Comparison of ENCODE assay signal across 14 cellular contexts in genomic region chr13:73520566-73521290, GRCh38.
DNase-seq lines count a peak whose midpoint lies in the region; ATAC-seq lines count a peak whose summit lies in the region.
"Had no signal": no experiment of that assay in that cellular context is flagged by ENCODE, and none has a peak within 500 bp of the region (broad histone marks: within the 10 kb centered on the region; RNA-seq: fewer than 3 reads in every experiment).

No MANE protein-coding gene starts in this region.

- H3K9me3 ChIP-seq in effector memory CD4-positive, alpha-beta T cell (ENCODE audit: control insufficient read depth, low read length): no peaks in the 10 kb centered on the region
- H3K9me3 ChIP-seq: breast epithelium had no signal

- H3K27ac ChIP-seq in effector memory CD4-positive, alpha-beta T cell (ENCODE audit: insufficient read depth, low read length, poor library complexity, severe bottlenecking): no peak overlapping the region
- H3K27ac ChIP-seq: breast epithelium, PC-9 had no signal

- H3K4me3 Mint-ChIP-seq in activated T-cell treated with anti-CD3 and anti-CD28 coated beads, Interleukin-2, amount 50 U/mL, for 24 hours: peak overlapping the region; percentile 61
- peak overlapping the region; percentile 57 for H3K4me3 Mint-ChIP-seq in T-helper 2 cell treated with Interferon-gamma antibody and Interleukin-4, amounts not matched to agents 5 μg/mL and 100 μg/mL, for 36 hours
- peak overlapping the region; percentile 59 for H3K4me3 Mint-ChIP-seq in stimulated activated naive CD8-positive, alpha-beta T cell treated with anti-CD3 and anti-CD28 coated beads, Interleukin-15, Interleukin-2, amounts not matched to agents 100 ng/mL and 50 ng/mL, for 24 hours

- H3K4me3 ChIP-seq in effector memory CD4-positive, alpha-beta T cell (ENCODE audit: insufficient read depth, low read depth, low read length, poor library complexity, severe bottlenecking): peak overlapping the region; percentile 39
- H3K4me3 ChIP-seq: breast epithelium, PC-9 had no signal

- no peak for DNase-seq in activated T-cell treated with anti-CD3 and anti-CD28 coated beads, Interleukin-2, amount 50 U/mL, for 24 hours
- DNase-seq in activated T-cell treated with anti-CD3 and anti-CD28 coated beads for 4 hours (no peak), C1 segment of cervical spinal cord (lab: John Stamatoyannopoulos, UW) (no peak), RPMI8226 (no peak)
- DNase-seq in T-helper 2 cell treated with Interferon-gamma antibody and Interleukin-4, amounts not matched to agents 5 μg/mL and 100 μg/mL, for 36 hours (ENCODE audit: low spot score): no peak
- DNase-seq in effector memory CD4-positive, alpha-beta T cell: no peak
- DNase-seq: activated gamma-delta T cell, hippocampal formation, NCI-H1436 treated with DMSO at 0.1 percent for 48 hours, NCI-H510A, PC-9 had no signal

- no peaks in the 10 kb centered on the region for H3K36me3 ChIP-seq in effector memory CD4-positive, alpha-beta T cell (ENCODE audit: control insufficient read depth, insufficient read depth, low read length)
- H3K36me3 ChIP-seq: breast epithelium had no signal

- H3K36me3 Mint-ChIP-seq in activated T-cell treated with anti-CD3 and anti-CD28 coated beads, Interleukin-2, amount 50 U/mL, for 24 hours (ENCODE audit: low read depth): no peaks in the 10 kb centered on the region
- no peaks in the 10 kb centered on the region for H3K36me3 Mint-ChIP-seq in T-helper 2 cell treated with Interferon-gamma antibody and Interleukin-4, amounts not matched to agents 5 μg/mL and 100 μg/mL, for 36 hours (ENCODE audit: low read depth)
- no peaks in the 10 kb centered on the region for H3K36me3 Mint-ChIP-seq in stimulated activated naive CD8-positive, alpha-beta T cell treated with anti-CD3 and anti-CD28 coated beads, Interleukin-15, Interleukin-2, amounts not matched to agents 100 ng/mL and 50 ng/mL, for 24 hours (ENCODE audit: low read depth)

- H3K27me3 Mint-ChIP-seq in activated T-cell treated with anti-CD3 and anti-CD28 coated beads, Interleukin-2, amount 50 U/mL, for 24 hours: no peaks in the 10 kb centered on the region
- peaks cover 3% of the 10 kb centered on the region for H3K27me3 Mint-ChIP-seq in T-helper 2 cell treated with Interferon-gamma antibody and Interleukin-4, amounts not matched to agents 5 μg/mL and 100 μg/mL, for 36 hours (ENCODE audit: low read depth)
- H3K27me3 Mint-ChIP-seq in stimulated activated naive CD8-positive, alpha-beta T cell treated with anti-CD3 and anti-CD28 coated beads, Interleukin-15, Interleukin-2, amounts not matched to agents 100 ng/mL and 50 ng/mL, for 24 hours: no peaks in the 10 kb centered on the region

- H3K4me1 Mint-ChIP-seq in activated T-cell treated with anti-CD3 and anti-CD28 coated beads, Interleukin-2, amount 50 U/mL, for 24 hours (ENCODE audit: low read depth): peaks cover 20% of the 10 kb centered on the region
- peaks cover 14% of the 10 kb centered on the region for H3K4me1 Mint-ChIP-seq in T-helper 2 cell treated with Interferon-gamma antibody and Interleukin-4, amounts not matched to agents 5 μg/mL and 100 μg/mL, for 36 hours (ENCODE audit: low read depth)
- peaks cover 20% of the 10 kb centered on the region for H3K4me1 Mint-ChIP-seq in stimulated activated naive CD8-positive, alpha-beta T cell treated with anti-CD3 and anti-CD28 coated beads, Interleukin-15, Interleukin-2, amounts not matched to agents 100 ng/mL and 50 ng/mL, for 24 hours (ENCODE audit: low read depth)

- peak overlapping the region; percentile 86 for H3K27ac Mint-ChIP-seq in activated T-cell treated with anti-CD3 and anti-CD28 coated beads, Interleukin-2, amount 50 U/mL, for 24 hours
- peak overlapping the region; percentile 69 for H3K27ac Mint-ChIP-seq in T-helper 2 cell treated with Interferon-gamma antibody and Interleukin-4, amounts not matched to agents 5 μg/mL and 100 μg/mL, for 36 hours
- H3K27ac Mint-ChIP-seq in stimulated activated naive CD8-positive, alpha-beta T cell treated with anti-CD3 and anti-CD28 coated beads, Interleukin-15, Interleukin-2, amounts not matched to agents 100 ng/mL and 50 ng/mL, for 24 hours: peak overlapping the region; percentile 80

- no peaks in the 10 kb centered on the region for H3K9me3 Mint-ChIP-seq in activated T-cell treated with anti-CD3 and anti-CD28 coated beads, Interleukin-2, amount 50 U/mL, for 24 hours
- H3K9me3 Mint-ChIP-seq in T-helper 2 cell treated with Interferon-gamma antibody and Interleukin-4, amounts not matched to agents 5 μg/mL and 100 μg/mL, for 36 hours: no peaks in the 10 kb centered on the region
- H3K9me3 Mint-ChIP-seq in stimulated activated naive CD8-positive, alpha-beta T cell treated with anti-CD3 and anti-CD28 coated beads, Interleukin-15, Interleukin-2, amounts not matched to agents 100 ng/mL and 50 ng/mL, for 24 hours: no peaks in the 10 kb centered on the region

- no peaks in the 10 kb centered on the region for H3K27me3 ChIP-seq in effector memory CD4-positive, alpha-beta T cell (replicated peaks; ENCODE audit: control insufficient read depth, insufficient read depth, low read length, poor library complexity, severe bottlenecking)
- H3K27me3 ChIP-seq: breast epithelium had no signal

- no peaks in the 10 kb centered on the region for H3K4me1 ChIP-seq in effector memory CD4-positive, alpha-beta T cell (ENCODE audit: control insufficient read depth, insufficient read depth, low read length, poor library complexity, severe bottlenecking)
- H3K4me1 ChIP-seq: breast epithelium had no signal

- no peak for ATAC-seq in HG02970 (IDR thresholded peaks at IDR 0.05; ENCODE audit: low FRiP score, unreplicated experiment)
